Comparison of ENCODE assay signal across 26 cellular contexts in genomic region chr14:68458253-68458652, GRCh38.
DNase-seq lines count a peak whose midpoint lies in the region; ATAC-seq and TF ChIP-seq lines count a peak whose summit lies in the region.
"Had no signal": no experiment of that assay in that cellular context is flagged by ENCODE, and none has a peak within 500 bp of the region (broad histone marks: within the 10 kb centered on the region; RNA-seq: fewer than 3 reads in every experiment).

No MANE protein-coding gene starts in this region.

- H3K79me2 ChIP-seq in PC-9 (ENCODE audit: low read depth) (no peaks in the 10 kb centered on the region), mammary epithelial cell (ENCODE audit: insufficient read depth, low read length) (no peaks in the 10 kb centered on the region), parathyroid adenoma (no peaks in the 10 kb centered on the region)

- H3K4me2 ChIP-seq in PC-9 (peak overlapping the region; percentile 68), mammary epithelial cell (ENCODE audit: insufficient read depth, low read depth, low read length) (peak overlapping the region; percentile 38), parathyroid adenoma (ENCODE audit: low read length) (peak overlapping the region; percentile 8)
- H3K4me2 ChIP-seq: BLaER1 had no signal

- 90% methylated on average over 1 of the region's 1 CpG for WGBS in mammary epithelial cell (ENCODE audit: low coverage, missing lambda C conversion rate)

- BruUV-seq in PC-9 (replicated peaks; lab: Mats Ljungman, UMichigan) (no TSS peak), mammary epithelial cell (replicated peaks; lab: Mats Ljungman, UMichigan) (no TSS peak)

- H3K9me3 ChIP-seq in PC-9 (ENCODE audit: insufficient read depth, low read depth) (peaks cover 21% of the 10 kb centered on the region), mammary epithelial cell (replicated peaks; ENCODE audit: insufficient read depth, low read length) (no peaks in the 10 kb centered on the region), parathyroid adenoma (ENCODE audit: control insufficient read depth, low read length) (no peaks in the 10 kb centered on the region), tibial artery (peaks cover 0 to 10% (median 0%) of the 10 kb centered on the region in 3 donors)

- peaks cover 42% of the 10 kb centered on the region for H3F3A ChIP-seq in PC-9 (ENCODE audit: insufficient read depth, low read depth)

- H3K27ac ChIP-seq in PC-9 (peak overlapping the region; percentile 93), mammary epithelial cell (ENCODE audit: insufficient read depth, low read depth, low read length) (peak overlapping the region; percentile 66), parathyroid adenoma (peak overlapping the region; percentile 80), tibial artery (peak overlapping the region; percentile 82 to 86)
- H3K27ac ChIP-seq: BLaER1 had no signal

- CTCF ChIA-PET in PC-9 (lab: Charles Lee) = interaction anchor here (0.6 to 1.1 kb wide), 3 partner anchors 9 to 199 kb away, joined by 3 to 5 read pairs (median 5); no protein-coding TSS in a partner anchor
- CTCF ChIA-PET in mammary epithelial cell (lab: Charles Lee; ENCODE audit: low non-redundant PET) = no interaction called here

- H2AFZ ChIP-seq in PC-9 = no peak overlapping the region
- no peak overlapping the region for H2AFZ ChIP-seq in mammary epithelial cell (ENCODE audit: low read depth, low read length)
- peak overlapping the region; percentile 6 for H2AFZ ChIP-seq in parathyroid adenoma

- intact Hi-C loops in PC-9 (cut with micrococcal nuclease; ENCODE audit: unreplicated experiment) (loop anchor here (2.0 kb wide), 3 partner anchors 69 to 171 kb away; no protein-coding TSS in a partner anchor), mammary epithelial cell (cut with micrococcal nuclease) (no loop called here), tibial artery (cut with DNase I; ENCODE audit: low total_unique reads) (no loop called here)

- no peak overlapping the region for H3K9ac ChIP-seq in mammary epithelial cell (ENCODE audit: insufficient read depth, low read length)
- H3K9ac ChIP-seq in parathyroid adenoma = no peak overlapping the region
- H3K9ac ChIP-seq: BLaER1 had no signal

- peaks cover 73% of the 10 kb centered on the region for H3K4me1 ChIP-seq in PC-9 (replicated peaks; ENCODE audit: insufficient read depth)
- H3K4me1 ChIP-seq in mammary epithelial cell (ENCODE audit: insufficient read depth, low read length) = peaks cover 28% of the 10 kb centered on the region
- H3K4me1 ChIP-seq in parathyroid adenoma = peaks cover 22% of the 10 kb centered on the region
- H3K4me1 ChIP-seq in tibial artery = peaks cover 0 to 36% (median 26%) of the 10 kb centered on the region in 4 donors

- H3K9me2 ChIP-seq in PC-9 (ENCODE audit: insufficient read depth) = no peaks in the 10 kb centered on the region

- TF ChIP-seq CTCF in PC-9 (conservative IDR thresholded peaks at IDR 0.05) (no peak), mammary epithelial cell (conservative IDR thresholded peaks at IDR 0.05 in 1 of 2, IDR thresholded peaks at IDR 0.05 in 1 of 2; ENCODE audit: extremely low read depth in 1 of 2, insufficient read depth in 1 of 2, low read depth in 1 of 2, low read length in 2 of 2) (no peak), parathyroid adenoma (IDR thresholded peaks at IDR 0.05) (no peak), tibial artery (IDR thresholded peaks at IDR 0.05) (no peak)

- H3K4me3 ChIP-seq in PC-9 = peak overlapping the region; percentile 33; the same call in 1 of the 2 replicates
- H3K4me3 ChIP-seq in mammary epithelial cell (replicated peaks in 1 of 3; ENCODE audit: insufficient read depth in 1 of 3, low read depth in 2 of 3, low read length in 3 of 3) = no peak overlapping the region
- no peak overlapping the region for H3K4me3 ChIP-seq in parathyroid adenoma (ENCODE audit: low read depth, low read length)
- no peak overlapping the region for H3K4me3 ChIP-seq in tibial artery
- H3K4me3 ChIP-seq: BLaER1, GM12878, heart left ventricle, lung, mucosa of descending colon had no signal

- H3K27me3 ChIP-seq in PC-9 (ENCODE audit: insufficient read depth, low read depth) (no peaks in the 10 kb centered on the region), mammary epithelial cell (ENCODE audit: insufficient read depth, low read length) (no peaks in the 10 kb centered on the region), parathyroid adenoma (ENCODE audit: control insufficient read depth, insufficient read depth, low read length) (no peaks in the 10 kb centered on the region), tibial artery (no peaks in the 10 kb centered on the region)
- H3K27me3 ChIP-seq: BLaER1, heart left ventricle had no signal

- dilution Hi-C loops in mammary epithelial cell (cut with HindIII; ENCODE audit: low sequenced_read_pairs) = no loop called here

- H3K36me3 ChIP-seq in PC-9 (ENCODE audit: low read depth) (peaks cover 14% of the 10 kb centered on the region; the same call in 1 of the 2 replicates), mammary epithelial cell (ENCODE audit: insufficient read depth, low read length) (no peaks in the 10 kb centered on the region), parathyroid adenoma (ENCODE audit: control insufficient read depth, insufficient read depth, low read length) (no peaks in the 10 kb centered on the region), tibial artery (no peaks in the 10 kb centered on the region)
- H3K36me3 ChIP-seq: heart left ventricle had no signal

- peak in 1 of 2 experiments; percentile 32 for DNase-seq in PC-9
- no peak for DNase-seq in mammary epithelial cell
- no peak for DNase-seq in tibial artery
- no peak for DNase-seq in dedifferentiated amniotic fluid mesenchymal stem cell (ENCODE audit: extremely low spot score)
- DNase-seq in inferior parietal cortex (ENCODE audit: extremely low spot score) = no peak
- DNase-seq: activated CD8-positive, alpha-beta memory T cell treated with anti-CD3 and anti-CD28 coated beads, Interleukin-2, amount 10 ng/mL, durations not matched to agents 7 days and 5 days; activated gamma-delta T cell; activated naive CD8-positive, alpha-beta T cell treated with anti-CD3 and anti-CD28 coated beads, Interleukin-2, amount 10 ng/mL, durations not matched to agents 7 days and 5 days; activated T-cell treated with anti-CD3 and anti-CD28 coated beads, Interleukin-2, amount 50 U/mL, for 4 hours; cortex of kidney; effector memory CD8-positive, alpha-beta T cell; foreskin melanocyte; Kasumi-1; natural killer cell; NCI-H1417 treated with DMSO at 0.1 percent for 48 hours; NCI-H2081; NCI-H526 treated with DMSO at 0.1 percent for 48 hours; SIG-M5 had no signal

- ATAC-seq in GM19328 (IDR thresholded peaks at IDR 0.05; ENCODE audit: unreplicated experiment) = no peak
- ATAC-seq: activated CD8-positive, alpha-beta memory T cell treated with anti-CD3 and anti-CD28 coated beads, Interleukin-2, amount 10 ng/mL, durations not matched to agents 7 days and 5 days; activated T-cell treated with anti-CD3 and anti-CD28 coated beads, Interleukin-2, amount 50 U/mL, for 4 hours; effector memory CD8-positive, alpha-beta T cell; GM12878; natural killer cell; stimulated activated effector memory CD8-positive, alpha-beta T cell treated with anti-CD3 and anti-CD28 coated beads, Interleukin-12 subunit alpha, Interleukin-12 subunit beta, amount 100 ng/mL, for 72 hours had no signal

- POLR2A ChIA-PET in PC-9 (lab: Charles Lee; ENCODE audit: unreplicated experiment) = interaction anchor here (0.6 to 1.2 kb wide), 7 partner anchors 16 to 225 kb away, joined by 3 to 20 read pairs (median 4); no protein-coding TSS in a partner anchor

- H4K20me1 ChIP-seq in PC-9 (ENCODE audit: insufficient read depth) = no peaks in the 10 kb centered on the region
- no peaks in the 10 kb centered on the region for H4K20me1 ChIP-seq in mammary epithelial cell (ENCODE audit: insufficient read depth, low read length)
- H4K20me1 ChIP-seq: BLaER1 had no signal

- in situ Hi-C loops in mammary epithelial cell (cut with MboI; ENCODE audit: low sequenced_read_pairs in 2 of 2) = no loop called here

Comparison
In these comparisons a context has a peak if more than half of its experiments do, and no peak if none do; other contexts are left out.
1. H3K4me2 ChIP-seq: peak in every context shown above with its lines; median percentile 68 in PC-9; 38 in mammary epithelial cell; 8 in parathyroid adenoma.